10 cellular contexts compared by ENCODE assay signal in the genomic region with DNA sequence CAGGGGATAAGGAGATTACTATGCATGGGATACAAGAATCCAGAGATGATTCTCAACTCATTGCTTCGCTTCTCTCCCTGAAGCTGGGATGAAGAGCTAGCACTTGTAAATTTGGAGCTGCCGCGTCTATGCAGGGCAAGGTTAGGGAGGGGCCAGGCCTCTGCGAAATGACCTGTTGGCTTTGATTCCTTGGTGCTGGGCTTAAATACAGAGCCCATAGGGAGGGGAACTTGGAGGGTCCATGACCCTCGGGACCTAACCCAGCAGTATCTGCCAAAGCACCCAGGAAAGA. TPM values are rescaled to one million over a fixed set of nuclear protein-coding genes. Genes with fewer than 3 reads are reported as not detected.
DNase-seq lines count a peak whose midpoint lies in the region; ATAC-seq and TF ChIP-seq lines count a peak whose summit lies in the region.
"Had no signal": no experiment of that assay in that cellular context is flagged by ENCODE, and none has a peak within 500 bp of the region (broad histone marks: within the 10 kb centered on the region; RNA-seq: fewer than 3 reads in every experiment).

No MANE protein-coding gene starts in this region.

- H3K9me3 ChIP-seq in heart right ventricle (peaks cover 0 to 6% (median 0%) of the 10 kb centered on the region in 11 donors), right atrium auricular region (no peaks in the 10 kb centered on the region), duodenal mucosa (ENCODE audit: control insufficient read depth in 1 of 2, low read length in 2 of 2) (no peaks in the 10 kb centered on the region), aorta (ENCODE audit: control insufficient read depth, low read length) (peaks cover 2% of the 10 kb centered on the region)
- H3K9me3 ChIP-seq: Peyer's patch had no signal

- intact Hi-C loops in heart right ventricle (cut with DNase I) (no loop called here), aorta (cut with DNase I) (loop anchor here in 1 of 2 donors (10.0 kb wide), 1 partner anchor 109 kb away; no protein-coding TSS in a partner anchor)

- peak overlapping the region; percentile 79 for H3K4me3 Mint-ChIP-seq in mesothelial cell of epicardium
- H3K4me3 Mint-ChIP-seq in stimulated activated naive CD8-positive, alpha-beta T cell treated with anti-CD3 and anti-CD28 coated beads, Interleukin-15, amount 100 ng/mL, for 72 hours: no peak overlapping the region

- H3K4me3 ChIP-seq in heart right ventricle (peak overlapping the region; percentile 18 to 53 (median 43)), right atrium auricular region (peak overlapping the region in 1 of 2 donors; percentile 50), duodenal mucosa (ENCODE audit: low read depth in 1 of 2, low read length in 2 of 2) (peak overlapping the region; percentile 53 to 62), aorta (ENCODE audit: low read length in 2 of 2) (peak overlapping the region; percentile 48 to 52)

- H3K4me1 Mint-ChIP-seq in mesothelial cell of epicardium: peaks cover 39% of the 10 kb centered on the region
- H3K4me1 Mint-ChIP-seq in stimulated activated naive CD8-positive, alpha-beta T cell treated with anti-CD3 and anti-CD28 coated beads, Interleukin-15, amount 100 ng/mL, for 72 hours: peaks cover 13% of the 10 kb centered on the region

- WGBS in heart right ventricle, 2 donors: 0 to 1% methylated on average over 5 of the region's 5 CpGs
- WGBS in aorta, 2 donors: 1% methylated on average over 5 of the region's 5 CpGs

- peaks cover 17% of the 10 kb centered on the region for H3K27me3 Mint-ChIP-seq in mesothelial cell of epicardium (ENCODE audit: low read depth)
- peaks cover 71% of the 10 kb centered on the region for H3K27me3 Mint-ChIP-seq in stimulated activated naive CD8-positive, alpha-beta T cell treated with anti-CD3 and anti-CD28 coated beads, Interleukin-15, amount 100 ng/mL, for 72 hours

- no peak for DNase-seq in heart right ventricle
- DNase-seq in right atrium auricular region (ENCODE audit: low spot score): no peak
- DNase-seq in mesothelial cell of epicardium (ENCODE audit: low spot score in 2 of 2, unreplicated experiment in 2 of 2): no peak
- DNase-seq in aorta: no peak
- DNase-seq in SIG-M5 (lab: John Stamatoyannopoulos, UW): no peak
- DNase-seq in stimulated activated naive CD8-positive, alpha-beta T cell treated with anti-CD3 and anti-CD28 coated beads, Interleukin-15, amount 100 ng/mL, for 72 hours: no peak
- DNase-seq: Peyer's patch had no signal

- ATAC-seq in heart right ventricle: peak in 3 of 8 donors; percentile 8 to 45 (median 20)
- ATAC-seq in aorta (ENCODE audit: low FRiP score): no peak
- ATAC-seq in GM21528 (IDR thresholded peaks at IDR 0.05; ENCODE audit: low FRiP score, unreplicated experiment): no peak
- ATAC-seq in stimulated activated naive CD8-positive, alpha-beta T cell treated with anti-CD3 and anti-CD28 coated beads, Interleukin-15, amount 100 ng/mL, for 72 hours: no peak

- peaks cover 18% of the 10 kb centered on the region for H3K9me3 Mint-ChIP-seq in mesothelial cell of epicardium
- H3K9me3 Mint-ChIP-seq in stimulated activated naive CD8-positive, alpha-beta T cell treated with anti-CD3 and anti-CD28 coated beads, Interleukin-15, amount 100 ng/mL, for 72 hours: peaks cover 0 to under 1% of the 10 kb centered on the region in 2 donors

- peaks cover 13% of the 10 kb centered on the region for H3K36me3 Mint-ChIP-seq in mesothelial cell of epicardium

- TF ChIP-seq CTCF in heart right ventricle (IDR thresholded peaks at IDR 0.05): no peak
- no peak for TF ChIP-seq CTCF in right atrium auricular region (IDR thresholded peaks at IDR 0.05)
- TF ChIP-seq CTCF in mesothelial cell of epicardium (IDR thresholded peaks at IDR 0.05; ENCODE audit: unreplicated experiment): no peak

- H3K27me3 ChIP-seq in heart right ventricle (peaks cover 0 to 62% (median 50%) of the 10 kb centered on the region in 7 donors), right atrium auricular region (peaks cover 0 to 11% of the 10 kb centered on the region in 2 donors), duodenal mucosa (ENCODE audit: control insufficient read depth in 1 of 2, insufficient read depth in 2 of 2, low read length in 2 of 2) (peaks cover 52 to 55% of the 10 kb centered on the region in 2 donors), aorta (ENCODE audit: control insufficient read depth in 1 of 2, insufficient read depth in 2 of 2, low read length in 1 of 2) (no peaks in the 10 kb centered on the region)

- no peak overlapping the region for H3K9ac ChIP-seq in duodenal mucosa (ENCODE audit: low read depth in 1 of 2, low read length in 2 of 2)

- H3K27ac Mint-ChIP-seq in mesothelial cell of epicardium: peak overlapping the region; percentile 89
- H3K27ac Mint-ChIP-seq in stimulated activated naive CD8-positive, alpha-beta T cell treated with anti-CD3 and anti-CD28 coated beads, Interleukin-15, amount 100 ng/mL, for 72 hours: no peak overlapping the region

- H3K27ac ChIP-seq in heart right ventricle: no peak overlapping the region
- no peak overlapping the region for H3K27ac ChIP-seq in right atrium auricular region
- H3K27ac ChIP-seq in duodenal mucosa (ENCODE audit: low read depth, low read length): no peak overlapping the region
- no peak overlapping the region for H3K27ac ChIP-seq in aorta (ENCODE audit: low read depth in 1 of 2, low read length in 2 of 2)
- H3K27ac ChIP-seq: Peyer's patch had no signal

- peaks cover 4 to 27% (median 18%) of the 10 kb centered on the region in 9 donors for H3K4me1 ChIP-seq in heart right ventricle
- peaks cover 0 to 27% of the 10 kb centered on the region in 2 donors for H3K4me1 ChIP-seq in right atrium auricular region
- H3K4me1 ChIP-seq in duodenal mucosa (ENCODE audit: control insufficient read depth in 1 of 2, insufficient read depth in 2 of 2, low read length in 2 of 2): peaks cover 5 to 21% of the 10 kb centered on the region in 2 donors
- H3K4me1 ChIP-seq in aorta (ENCODE audit: control insufficient read depth in 1 of 2, insufficient read depth in 2 of 2, low read length in 2 of 2): no peaks in the 10 kb centered on the region

- H3K36me3 ChIP-seq in heart right ventricle: no peaks in the 10 kb centered on the region
- H3K36me3 ChIP-seq in right atrium auricular region: no peaks in the 10 kb centered on the region
- no peaks in the 10 kb centered on the region for H3K36me3 ChIP-seq in duodenal mucosa (ENCODE audit: control insufficient read depth in 1 of 2, insufficient read depth in 2 of 2, low read length in 2 of 2)
- H3K36me3 ChIP-seq in aorta (ENCODE audit: control insufficient read depth in 1 of 2, insufficient read depth in 2 of 2, low read length in 1 of 2): no peaks in the 10 kb centered on the region
- H3K36me3 ChIP-seq: Peyer's patch had no signal

RNA-seq across cellular contexts. Expression of gene WNT2, which starts 0.7 kb away (rescaled TPM):
- 1 to 10 TPM in 1 of 10 donors, under 1 TPM in 6, not detected in 3; 0.08 to 1.4 (median 0.17) TPM for total RNA-seq in heart right ventricle
- polyA plus RNA-seq in heart right ventricle: under 1 TPM; 0.07 to 0.09 TPM
- total RNA-seq in right atrium auricular region: 1 to 10 TPM in 1 of 2 donors, under 1 TPM in 1; 0.19 to 6.5 TPM
- total RNA-seq in mesothelial cell of epicardium: 19.9 to 24.1 TPM (median 22.1 TPM) in 3 replicates
- total RNA-seq in aorta: 1 to 10 TPM in 1 of 2 donors, under 1 TPM in 1; 0.45 to 4.7 TPM
- not detected for polyA plus RNA-seq in aorta
- total RNA-seq: lung microvascular endothelial cell, Peyer's patch had no signal
